8 cellular contexts compared by ENCODE assay signal in the genomic region with DNA sequence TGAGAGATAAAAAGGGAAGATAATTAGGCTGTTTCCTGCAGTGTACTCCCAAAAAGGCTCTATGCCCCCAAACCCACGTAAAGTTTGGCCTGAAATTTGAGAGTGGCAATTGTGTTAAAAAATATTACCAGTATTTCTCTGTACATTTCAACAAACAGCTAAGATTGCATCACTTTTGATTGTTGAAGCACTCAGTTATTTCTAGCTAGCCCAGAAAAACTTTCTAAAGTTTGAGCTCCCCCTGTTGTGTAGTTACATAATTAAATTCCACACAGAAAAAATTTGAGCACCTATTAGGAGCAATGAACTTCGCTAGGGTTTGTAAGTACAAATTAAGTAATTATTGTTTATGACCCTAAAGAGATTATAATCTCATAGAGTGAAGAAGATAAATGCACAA.
DNase-seq lines count a peak whose midpoint lies in the region; ATAC-seq, FAIRE-seq and TF ChIP-seq lines count a peak whose summit lies in the region.

No MANE protein-coding gene starts in this region.

- H3K4me2 ChIP-seq in A549, result peak overlapping the region; percentile 34; the same call in 1 of the 3 replicates
- no peak overlapping the region for H3K4me2 ChIP-seq in OCI-LY7 (ENCODE audit: low read length)

- CTCF ChIA-PET in A549 (lab: Yijun Ruan, JAX) (interaction anchor here (0.9 to 3.8 kb wide), 9 partner anchors 9 to 135 kb away, joined by 3 to 31 read pairs (median 4); a partner anchor contains a TSS), OCI-LY7 (lab: Charles Lee; ENCODE audit: unreplicated experiment) (no interaction called here)

- H3K79me2 ChIP-seq in OCI-LY7 (ENCODE audit: insufficient read depth, low read depth, low read length), result no peaks in the 10 kb centered on the region

- FAIRE-seq in A549 (lab: Jason Lieb, UNC) (peak; percentile 96), GM12891 (lab: Jason Lieb, UNC) (peak; percentile 23)

- no peaks in the 10 kb centered on the region for H3K36me3 ChIP-seq in OCI-LY7 (ENCODE audit: insufficient read depth, low read length)

- no peaks in the 10 kb centered on the region for H4K20me1 ChIP-seq in OCI-LY7 (ENCODE audit: insufficient read depth, low read length)

- H3K4me1 Mint-ChIP-seq in endothelial cell (ENCODE audit: unreplicated experiment), result no peaks in the 10 kb centered on the region

- TF ChIP-seq RAD21 in A549 (conservative IDR thresholded peaks at IDR 0.05 in 1 of 2, IDR thresholded peaks at IDR 0.05 in 1 of 2), result peak; percentile 58 to 66

- TF ChIP-seq POLR2A in A549 (IDR thresholded peaks at IDR 0.05; ENCODE audit: low read length), result no peak
- TF ChIP-seq POLR2A in GM12891 (IDR thresholded peaks at IDR 0.05; ENCODE audit: low read depth, low read length), result no peak

- H3K9me2 ChIP-seq in OCI-LY7 (ENCODE audit: insufficient read depth, low read length), result no peaks in the 10 kb centered on the region

- intact Hi-C loops in OCI-LY7 (cut with micrococcal nuclease; ENCODE audit: unreplicated experiment), result no loop called here

- no TSS peak for BruUV-seq in OCI-LY7 (replicated peaks; lab: Mats Ljungman, UMichigan)

- no peaks in the 10 kb centered on the region for H3K36me3 Mint-ChIP-seq in endothelial cell (ENCODE audit: low read depth, unreplicated experiment)

- TF ChIP-seq EP300 in A549 (IDR thresholded peaks at IDR 0.05), result no peak

- ATAC-seq in A549 (peak; percentile 33 to 43; a peak in 2 of 6 replicates), HG03354 (IDR thresholded peaks at IDR 0.05; ENCODE audit: poor library complexity, severe bottlenecking, unreplicated experiment) (no peak), GM19397 (IDR thresholded peaks at IDR 0.05; ENCODE audit: unreplicated experiment) (no peak)

- no peaks in the 10 kb centered on the region for H3K27me3 Mint-ChIP-seq in endothelial cell (ENCODE audit: unreplicated experiment)

- no peak overlapping the region for H3K27ac Mint-ChIP-seq in endothelial cell (ENCODE audit: unreplicated experiment)

- DNase-seq in A549 (ENCODE audit: low read depth in 1 of 2, low spot score in 1 of 2), result peak; percentile 8 to 13
- DNase-seq in GM12891 (ENCODE audit: insufficient read length, low spot score), result no peak
- no peak for DNase-seq in OCI-LY7 (ENCODE audit: low spot score)
- peak; percentile 61 for DNase-seq in fibroblast of peridontal ligament (ENCODE audit: extremely low read depth)
- no peak for DNase-seq in stimulated activated CD4-positive, alpha-beta T cell treated with anti-CD3 and anti-CD28 coated beads, Interleukin-2, amount 100 ng/mL, for 48 hours
- no peak for DNase-seq in endothelial cell (ENCODE audit: low spot score)

- no peak overlapping the region for H2AFZ ChIP-seq in OCI-LY7 (ENCODE audit: low read length)

- peaks cover 8% of the 10 kb centered on the region; the same call in 2 of the 3 replicates for H3K4me1 ChIP-seq in A549
- no peaks in the 10 kb centered on the region for H3K4me1 ChIP-seq in OCI-LY7 (ENCODE audit: insufficient read depth, low read length, poor library complexity, severe bottlenecking)

- no peaks in the 10 kb centered on the region for H3K9me3 Mint-ChIP-seq in endothelial cell (ENCODE audit: unreplicated experiment)

- POLR2A ChIA-PET in A549 (lab: Yijun Ruan, JAX) (interaction anchor here (0.8 kb wide), 1 partner anchor 102 kb away, joined by 4 read pairs; no protein-coding TSS in a partner anchor), OCI-LY7 (lab: Charles Lee) (no interaction called here)

- peak overlapping the region; percentile 67 to 74; a peak in 4 of 6 replicates for H3K27ac ChIP-seq in A549
- H3K27ac ChIP-seq in OCI-LY7 (ENCODE audit: low read depth, low read length, poor library complexity, severe bottlenecking), result no peak overlapping the region

- no peak overlapping the region for H3K4me3 Mint-ChIP-seq in endothelial cell (ENCODE audit: unreplicated experiment)

- H3K9me3 ChIP-seq in A549, result no peaks in the 10 kb centered on the region
- H3K9me3 ChIP-seq in OCI-LY7 (ENCODE audit: low read length), result no peaks in the 10 kb centered on the region

- 19% methylated on average over 2 of the region's 2 CpGs for WGBS in A549 (ENCODE audit: missing lambda C conversion rate)

- TF ChIP-seq CTCF in A549 (IDR thresholded peaks at IDR 0.05) (peak; percentile 52), OCI-LY7 (conservative IDR thresholded peaks at IDR 0.05; ENCODE audit: low read length) (0 out of 2 replicates have a peak, but pooled peaks have one; percentile 21), endothelial cell (IDR thresholded peaks at IDR 0.05; ENCODE audit: unreplicated experiment) (no peak)

- no peak overlapping the region for H3K4me3 ChIP-seq in A549
- H3K4me3 ChIP-seq in OCI-LY7 (ENCODE audit: low read depth, low read length, poor library complexity, severe bottlenecking), result no peak overlapping the region

TF ChIP-seq in A549, 52 proteins besides CTCF, POLR2A, EP300 and RAD21:
- TF ChIP-seq RFX5 (IDR thresholded peaks at IDR 0.05) (no peak), SMC3 (IDR thresholded peaks at IDR 0.05) (peak; percentile 78), TFCP2L1 (CRISPR knock-in tag; IDR thresholded peaks at IDR 0.05) (no peak), CEBPB (IDR thresholded peaks at IDR 0.05) (peak; percentile 56 to 63; a peak in 2 of 4 replicates)
- TF ChIP-seq, protein P1, sequence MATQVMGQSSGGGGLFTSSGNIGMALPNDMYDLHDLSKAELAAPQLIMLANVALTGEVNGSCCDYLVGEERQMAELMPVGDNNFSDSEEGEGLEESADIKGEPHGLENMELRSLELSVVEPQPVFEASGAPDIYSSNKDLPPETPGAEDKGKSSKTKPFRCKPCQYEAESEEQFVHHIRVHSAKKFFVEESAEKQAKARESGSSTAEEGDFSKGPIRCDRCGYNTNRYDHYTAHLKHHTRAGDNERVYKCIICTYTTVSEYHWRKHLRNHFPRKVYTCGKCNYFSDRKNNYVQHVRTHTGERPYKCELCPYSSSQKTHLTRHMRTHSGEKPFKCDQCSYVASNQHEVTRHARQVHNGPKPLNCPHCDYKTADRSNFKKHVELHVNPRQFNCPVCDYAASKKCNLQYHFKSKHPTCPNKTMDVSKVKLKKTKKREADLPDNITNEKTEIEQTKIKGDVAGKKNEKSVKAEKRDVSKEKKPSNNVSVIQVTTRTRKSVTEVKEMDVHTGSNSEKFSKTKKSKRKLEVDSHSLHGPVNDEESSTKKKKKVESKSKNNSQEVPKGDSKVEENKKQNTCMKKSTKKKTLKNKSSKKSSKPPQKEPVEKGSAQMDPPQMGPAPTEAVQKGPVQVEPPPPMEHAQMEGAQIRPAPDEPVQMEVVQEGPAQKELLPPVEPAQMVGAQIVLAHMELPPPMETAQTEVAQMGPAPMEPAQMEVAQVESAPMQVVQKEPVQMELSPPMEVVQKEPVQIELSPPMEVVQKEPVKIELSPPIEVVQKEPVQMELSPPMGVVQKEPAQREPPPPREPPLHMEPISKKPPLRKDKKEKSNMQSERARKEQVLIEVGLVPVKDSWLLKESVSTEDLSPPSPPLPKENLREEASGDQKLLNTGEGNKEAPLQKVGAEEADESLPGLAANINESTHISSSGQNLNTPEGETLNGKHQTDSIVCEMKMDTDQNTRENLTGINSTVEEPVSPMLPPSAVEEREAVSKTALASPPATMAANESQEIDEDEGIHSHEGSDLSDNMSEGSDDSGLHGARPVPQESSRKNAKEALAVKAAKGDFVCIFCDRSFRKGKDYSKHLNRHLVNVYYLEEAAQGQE (IDR thresholded peaks at IDR 0.05), result no peak
- TF ChIP-seq, protein P2, sequence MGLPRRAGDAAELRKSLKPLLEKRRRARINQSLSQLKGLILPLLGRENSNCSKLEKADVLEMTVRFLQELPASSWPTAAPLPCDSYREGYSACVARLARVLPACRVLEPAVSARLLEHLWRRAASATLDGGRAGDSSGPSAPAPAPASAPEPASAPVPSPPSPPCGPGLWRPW (IDR thresholded peaks at IDR 0.05), result no peak

TF ChIP-seq in GM12891, 5 proteins besides CTCF, POLR2A, EP300 and RAD21:
- TF ChIP-seq POU2F2 (IDR thresholded peaks at IDR 0.05; ENCODE audit: low read depth, low read length), result no peak
- TF ChIP-seq SPI1 (IDR thresholded peaks at IDR 0.05; ENCODE audit: low read depth, low read length), result no peak
- no peak for TF ChIP-seq POLR2AphosphoS5 (IDR thresholded peaks at IDR 0.05; ENCODE audit: low read depth, low read length)
- TF ChIP-seq PAX5 (IDR thresholded peaks at IDR 0.05; ENCODE audit: insufficient read depth, low read length, severe bottlenecking), result no peak
- TF ChIP-seq TAF1 (IDR thresholded peaks at IDR 0.05; ENCODE audit: low read depth, low read length), result no peak

Comparison
In these comparisons a context has a peak if more than half of its experiments do, and no peak if none do; other contexts are left out.
1. ATAC-seq: peak in A549 (2 of 2); none in HG03354 (single experiment) and GM19397 (single experiment).
2. DNase-seq: peak in A549 (2 of 2) and fibroblast of peridontal ligament (single experiment); none in GM12891 (single experiment), OCI-LY7 (single experiment), stimulated activated CD4-positive, alpha-beta T cell treated with anti-CD3 and anti-CD28 coated beads, Interleukin-2, amount 100 ng/mL, for 48 hours (0 of 2) and endothelial cell (single experiment).